8 cellular contexts compared by ENCODE assay signal in the genomic region with DNA sequence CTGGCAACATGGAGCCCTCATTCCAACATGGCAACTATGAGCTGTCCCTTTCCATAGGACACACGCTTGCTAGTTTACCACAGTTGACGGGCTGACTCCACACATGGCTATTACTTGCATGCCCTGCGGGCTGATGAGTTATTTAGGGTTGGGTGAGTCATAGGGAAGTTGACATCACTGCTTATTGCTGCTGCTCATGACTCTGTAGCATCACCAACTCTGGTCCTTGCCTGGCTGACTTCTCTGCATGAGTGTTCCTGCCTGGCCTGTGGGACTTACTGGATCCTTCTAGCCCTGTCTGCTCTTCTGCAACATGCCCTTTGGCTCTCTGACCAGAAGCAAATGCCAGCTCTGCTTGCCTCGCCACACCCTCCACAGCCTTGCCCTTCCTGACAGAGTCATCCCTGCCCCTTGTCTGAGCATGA.
DNase-seq lines count a peak whose midpoint lies in the region; ATAC-seq and TF ChIP-seq lines count a peak whose summit lies in the region.

No MANE protein-coding gene starts in this region.

- 67% methylated on average over 1 of the region's 4 CpGs for WGBS in right lobe of liver (ENCODE audit: insufficient coverage, low coverage, low lambda C conversion rate, missing lambda C conversion rate)

- peaks cover 11% of the 10 kb centered on the region for H3K4me1 Mint-ChIP-seq in activated T-helper 17 cell treated with anti-CD3 and anti-CD28 coated beads, Interleukin-2, amount 50 U/mL, for 72 hours
- H3K4me1 Mint-ChIP-seq in CD4-positive, alpha-beta memory T cell, result no peaks in the 10 kb centered on the region

- TF ChIP-seq CTCF in GM06990 (IDR thresholded peaks at IDR 0.05; ENCODE audit: insufficient read depth, low read length, poor library complexity, severe bottlenecking) (no peak), right lobe of liver (IDR thresholded peaks at IDR 0.05) (no peak)

- intact Hi-C loops in right lobe of liver (cut with DNase I), result no loop called here
- intact Hi-C loops in CD4-positive, alpha-beta memory T cell (cut with micrococcal nuclease), result no loop called here

- H3K9me3 ChIP-seq in right lobe of liver, result no peaks in the 10 kb centered on the region
- H3K9me3 ChIP-seq in CD4-positive, alpha-beta memory T cell (ENCODE audit: control insufficient read depth in 1 of 2, low read length in 2 of 2), result no peaks in the 10 kb centered on the region

- H3K36me3 ChIP-seq in GM06990 (ENCODE audit: control insufficient read depth, insufficient read depth, low read length) (peaks cover 4% of the 10 kb centered on the region), right lobe of liver (peaks cover 0 to 28% (median 5%) of the 10 kb centered on the region in 4 donors)
- peaks cover 17% of the 10 kb centered on the region for H3K36me3 ChIP-seq in CD4-positive, alpha-beta memory T cell (ENCODE audit: insufficient read depth, low read length)

- CTCF ChIA-PET in CD4-positive, alpha-beta memory T cell (lab: Charles Lee; ENCODE audit: partially characterized antibody), result interaction anchor here (1.3 kb wide), 1 partner anchor 9 kb away, joined by 3 read pairs; no protein-coding TSS in a partner anchor

- no peak overlapping the region for H3K4me3 Mint-ChIP-seq in activated T-helper 17 cell treated with anti-CD3 and anti-CD28 coated beads, Interleukin-2, amount 50 U/mL, for 72 hours
- no peak overlapping the region for H3K4me3 Mint-ChIP-seq in CD4-positive, alpha-beta memory T cell

- POLR2A ChIA-PET in CD4-positive, alpha-beta memory T cell (lab: Charles Lee; ENCODE audit: partially characterized antibody), result no interaction called here

- DNase-seq in GM06990 (ENCODE audit: extremely low read depth, insufficient read length), result peak; percentile 62
- peak; percentile 93 for DNase-seq in HPDE6-E6E7 (ENCODE audit: extremely low spot score)
- DNase-seq in right lobe of liver, result peak; percentile 27 to 70 (median 55)
- DNase-seq in effector CD4-positive, alpha-beta T cell, result no peak
- no peak for DNase-seq in NCI-H748 treated with DMSO at 0.1 percent for 48 hours (lab: John Stamatoyannopoulos, UW)
- DNase-seq in CD4-positive, alpha-beta memory T cell, result no peak

- no peaks in the 10 kb centered on the region for H3K9me3 Mint-ChIP-seq in activated T-helper 17 cell treated with anti-CD3 and anti-CD28 coated beads, Interleukin-2, amount 50 U/mL, for 72 hours
- H3K9me3 Mint-ChIP-seq in CD4-positive, alpha-beta memory T cell, result no peaks in the 10 kb centered on the region

- H3K27me3 ChIP-seq in GM06990 (replicated peaks; ENCODE audit: control insufficient read depth, insufficient read depth, low read length) (no peaks in the 10 kb centered on the region), right lobe of liver (no peaks in the 10 kb centered on the region)
- H3K27me3 ChIP-seq in CD4-positive, alpha-beta memory T cell (ENCODE audit: insufficient read depth, low read length), result no peaks in the 10 kb centered on the region

- H3K4me3 ChIP-seq in GM06990 (replicated peaks; ENCODE audit: low read depth, low read length) (no peak overlapping the region), right lobe of liver (no peak overlapping the region)
- no peak overlapping the region for H3K4me3 ChIP-seq in CD4-positive, alpha-beta memory T cell (ENCODE audit: low read length in 2 of 2)

- no peak for TF ChIP-seq POLR2A in right lobe of liver (IDR thresholded peaks at IDR 0.05)

- peak; percentile 98 for ATAC-seq in GM21529 (IDR thresholded peaks at IDR 0.05; ENCODE audit: unreplicated experiment)
- ATAC-seq in activated T-helper 17 cell treated with anti-CD3 and anti-CD28 coated beads, Interleukin-2, amount 50 U/mL, for 72 hours (replicated peaks), result peak; percentile 100
- peak; percentile 34 to 97 (median 85) for ATAC-seq in right lobe of liver

- H3K36me3 Mint-ChIP-seq in activated T-helper 17 cell treated with anti-CD3 and anti-CD28 coated beads, Interleukin-2, amount 50 U/mL, for 72 hours (ENCODE audit: low read depth), result peaks cover 53% of the 10 kb centered on the region
- H3K36me3 Mint-ChIP-seq in CD4-positive, alpha-beta memory T cell, result peaks cover 41 to 56% of the 10 kb centered on the region in 2 donors

- H3K4me1 ChIP-seq in right lobe of liver, result peaks cover 0 to 7% (median 0%) of the 10 kb centered on the region in 4 donors
- H3K4me1 ChIP-seq in CD4-positive, alpha-beta memory T cell (ENCODE audit: insufficient read depth, low read length), result no peaks in the 10 kb centered on the region

- H3K27ac Mint-ChIP-seq in activated T-helper 17 cell treated with anti-CD3 and anti-CD28 coated beads, Interleukin-2, amount 50 U/mL, for 72 hours, result peak overlapping the region; percentile 24
- peak overlapping the region in 1 of 7 donors; percentile 55 for H3K27ac Mint-ChIP-seq in CD4-positive, alpha-beta memory T cell

- H3K27ac ChIP-seq in right lobe of liver, result peak overlapping the region in 1 of 3 donors; percentile 58
- H3K27ac ChIP-seq in CD4-positive, alpha-beta memory T cell (ENCODE audit: low read depth, low read length), result no peak overlapping the region

- H3K27me3 Mint-ChIP-seq in activated T-helper 17 cell treated with anti-CD3 and anti-CD28 coated beads, Interleukin-2, amount 50 U/mL, for 72 hours, result no peaks in the 10 kb centered on the region
- no peaks in the 10 kb centered on the region for H3K27me3 Mint-ChIP-seq in CD4-positive, alpha-beta memory T cell

Comparison
In these comparisons a context has a peak if more than half of its experiments do, and no peak if none do; other contexts are left out.
1. DNase-seq: peak in GM06990 (single experiment), HPDE6-E6E7 (single experiment) and right lobe of liver (3 of 3); none in effector CD4-positive, alpha-beta T cell (single experiment), NCI-H748 treated with DMSO at 0.1 percent for 48 hours (single experiment) and CD4-positive, alpha-beta memory T cell (0 of 5).
2. Peak in every context shown above with its lines, with median percentiles within 50 percentile points of each other: ATAC-seq.